ENCODE assay signal across 8 cellular contexts in genomic region chr17:68198931-68199836, GRCh38. TPM values are rescaled to one million over a fixed set of nuclear protein-coding genes. Genes with fewer than 3 reads are reported as not detected.
DNase-seq lines count a peak whose midpoint lies in the region; ATAC-seq, FAIRE-seq and TF ChIP-seq lines count a peak whose summit lies in the region.

No MANE protein-coding gene starts in this region.

- H3K27ac ChIP-seq in esophagus (ENCODE audit: low read depth in 2 of 2, low read length in 1 of 2) (peak overlapping the region in 1 of 2 donors; percentile 14), gastrocnemius medialis (no peak overlapping the region)

- H3K9me3 ChIP-seq in esophagus (ENCODE audit: control insufficient read depth in 2 of 2, insufficient read depth in 1 of 2, low read depth in 1 of 2, low read length in 1 of 2) (peaks cover 3 to 4% of the 10 kb centered on the region in 2 donors), gastrocnemius medialis (no peaks in the 10 kb centered on the region)

- peaks cover 0 to 18% of the 10 kb centered on the region in 2 donors for H3K27me3 ChIP-seq in esophagus (ENCODE audit: control insufficient read depth in 1 of 2, insufficient read depth in 2 of 2, low read length in 2 of 2)
- peaks cover 50 to 54% (median 52%) of the 10 kb centered on the region in 3 donors for H3K27me3 ChIP-seq in gastrocnemius medialis

- DNase-seq in NCI-H2029 (lab: John Stamatoyannopoulos, UW) (peak; percentile 2), NCI-H2029 treated with DMSO at 0.1 percent for 48 hours (lab: John Stamatoyannopoulos, UW) (no peak), T-helper 9 cell (peak; percentile 47), gastrocnemius medialis (no peak), GM19239 (ENCODE audit: insufficient read length, low spot score) (no peak), hippocampal formation (lab: John Stamatoyannopoulos, UW) (no peak)

- in situ Hi-C loops in gastrocnemius medialis (cut with MboI; ENCODE audit: low sequenced_read_pairs in 4 of 4) = loop anchor here in 1 of 4 donors (25.0 kb wide), 1 partner anchor 563 kb away; no protein-coding TSS in a partner anchor

- TF ChIP-seq CTCF in gastrocnemius medialis (IDR thresholded peaks at IDR 0.05 in 4 of 5, conservative IDR thresholded peaks at IDR 0.05 in 1 of 5) = no peak

- H3K4me1 ChIP-seq in esophagus (ENCODE audit: control insufficient read depth in 2 of 2, insufficient read depth in 2 of 2, low read length in 1 of 2) = peaks cover 13 to 15% of the 10 kb centered on the region in 2 donors
- peaks cover 31 to 40% of the 10 kb centered on the region in 2 donors for H3K4me1 ChIP-seq in gastrocnemius medialis

- no peak for TF ChIP-seq POLR2A in gastrocnemius medialis (IDR thresholded peaks at IDR 0.05)

- intact Hi-C loops in gastrocnemius medialis (cut with DNase I; ENCODE audit: low total_unique reads) = no loop called here

- FAIRE-seq in GM19239 (lab: Jason Lieb, UNC) = no peak

- ATAC-seq in gastrocnemius medialis = no peak
- no peak for ATAC-seq in GM19035 (IDR thresholded peaks at IDR 0.05; ENCODE audit: unreplicated experiment)

- WGBS in esophagus, 2 donors = 4 to 5% methylated on average over 91 to 101 of the region's 101 CpGs

- H3K36me3 ChIP-seq in esophagus (ENCODE audit: control insufficient read depth in 2 of 2, insufficient read depth in 2 of 2, low read length in 1 of 2) (no peaks in the 10 kb centered on the region), gastrocnemius medialis (no peaks in the 10 kb centered on the region)

- H3K4me3 ChIP-seq in esophagus (ENCODE audit: low read depth in 1 of 2, low read length in 2 of 2) (peak overlapping the region; percentile 42 to 50), gastrocnemius medialis (peak overlapping the region; percentile 6 to 59 (median 49))

RNA-seq across cellular contexts. Expression of gene AMZ2, which starts 48.7 kb away (rescaled TPM):
- 10 to 100 TPM; 32.2 to 37.7 TPM for polyA plus RNA-seq in esophagus
- total RNA-seq in gastrocnemius medialis = 10 to 100 TPM; 47.6 to 86.9 (median 61.8) TPM

Comparison
In these comparisons a context has a peak if more than half of its experiments do, and no peak if none do; other contexts are left out.
1. DNase-seq: peak in NCI-H2029 (single experiment) and T-helper 9 cell (single experiment); none in NCI-H2029 treated with DMSO at 0.1 percent for 48 hours (single experiment), gastrocnemius medialis (0 of 2), GM19239 (single experiment) and hippocampal formation (0 of 2).